ENCODE assay signal across 24 cellular contexts in genomic region chr17:50850640-50851039, GRCh38. TPM values are rescaled to one million over a fixed set of nuclear protein-coding genes. Genes with fewer than 3 reads are reported as not detected.
DNase-seq lines count a peak whose midpoint lies in the region; ATAC-seq, FAIRE-seq and TF ChIP-seq lines count a peak whose summit lies in the region.
"Had no signal": no experiment of that assay in that cellular context is flagged by ENCODE, and none has a peak within 500 bp of the region (broad histone marks: within the 10 kb centered on the region; RNA-seq: fewer than 3 reads in every experiment).

No MANE protein-coding gene starts in this region.

- H3K27ac ChIP-seq in SK-N-SH (ENCODE audit: low read depth in 2 of 2, low read length in 1 of 2) (no peak overlapping the region), HepG2 (ENCODE audit: extremely low read length, insufficient read depth, low read length) (no peak overlapping the region), right lobe of liver (no peak overlapping the region), keratinocyte (ENCODE audit: control insufficient read depth, insufficient read depth, low read length) (peak overlapping the region; percentile 73), vagina (peak overlapping the region; percentile 80)

- DNase-seq in SK-N-SH: no peak
- no peak for DNase-seq in HepG2 (ENCODE audit: low spot score)
- DNase-seq in right lobe of liver: no peak
- DNase-seq in keratinocyte (ENCODE audit: low read depth, low spot score): no peak
- DNase-seq in vagina (ENCODE audit: extremely low spot score in 2 of 2): peak in 1 of 2 donors; percentile 27
- no peak for DNase-seq in GM19240 (ENCODE audit: insufficient read length, low spot score)
- DNase-seq: 8988T, C1 segment of cervical spinal cord, DMS 273 treated with DMSO at 0.1 percent for 48 hours, GF-D8, HFFc6, KG1, NCI-H1436, NCI-H2029 treated with DMSO at 0.1 percent for 48 hours, NCI-H2171 treated with DMSO at 0.1 percent for 48 hours, NCI-H446 treated with DMSO at 0.1 percent for 48 hours, NCI-H748 treated with DMSO at 0.1 percent for 48 hours, SHP77 had no signal

- H2AFZ ChIP-seq in SK-N-SH (ENCODE audit: low read depth) (no peak overlapping the region), HepG2 (ENCODE audit: low read length) (no peak overlapping the region), keratinocyte (ENCODE audit: control insufficient read depth, low read length) (peak overlapping the region; percentile 4)

- H3K9me3 ChIP-seq in SK-N-SH (no peaks in the 10 kb centered on the region), HepG2 (ENCODE audit: low read length) (0 out of 2 replicates have a peak, but pooled peaks cover 6% of the 10 kb centered on the region), right lobe of liver (no peaks in the 10 kb centered on the region), keratinocyte (ENCODE audit: control insufficient read depth, low read depth, low read length) (no peaks in the 10 kb centered on the region), vagina (no peaks in the 10 kb centered on the region)

- no peaks in the 10 kb centered on the region for H3F3A ChIP-seq in SK-N-SH (replicated peaks; ENCODE audit: insufficient read depth)

- H3K9ac ChIP-seq in SK-N-SH (no peak overlapping the region), HepG2 (ENCODE audit: insufficient read depth, low read depth, low read length) (no peak overlapping the region), keratinocyte (ENCODE audit: control insufficient read depth, extremely low read depth, insufficient read depth, low read length) (peak overlapping the region; percentile 30)

- intact Hi-C loops in HepG2 (cut with micrococcal nuclease; ENCODE audit: unreplicated experiment) (no loop called here), right lobe of liver (cut with DNase I) (loop anchor here in 1 of 2 donors (5.0 kb wide), 1 partner anchor 102 kb away; no protein-coding TSS in a partner anchor), vagina (cut with DNase I) (loop anchor here (10.0 kb wide), 1 partner anchor 304 kb away; the partner anchor contains the start of gene NME1)

- peaks cover 0 to 9% of the 10 kb centered on the region in 2 experiments; a peak in 1 of 4 replicates for H3K4me1 ChIP-seq in SK-N-SH (ENCODE audit: control insufficient read depth in 1 of 2, insufficient read depth in 2 of 2, low read depth in 1 of 2, low read length in 1 of 2)
- peaks cover 61% of the 10 kb centered on the region for H3K4me1 ChIP-seq in HepG2 (ENCODE audit: insufficient read depth, low read length)
- peaks cover 0 to 30% (median 15%) of the 10 kb centered on the region in 4 donors for H3K4me1 ChIP-seq in right lobe of liver
- H3K4me1 ChIP-seq in keratinocyte (ENCODE audit: control insufficient read depth, extremely low read depth, insufficient read depth, low read length): peaks cover 26% of the 10 kb centered on the region
- no peaks in the 10 kb centered on the region for H3K4me1 ChIP-seq in vagina

- H3K79me2 ChIP-seq in SK-N-SH (ENCODE audit: insufficient read depth): no peaks in the 10 kb centered on the region
- H3K79me2 ChIP-seq in HepG2 (ENCODE audit: insufficient read depth, low read length): no peaks in the 10 kb centered on the region
- no peaks in the 10 kb centered on the region for H3K79me2 ChIP-seq in keratinocyte (ENCODE audit: control insufficient read depth, insufficient read depth, low read length)

- BruUV-seq in HepG2 (replicated peaks; lab: Mats Ljungman, UMichigan): no TSS peak

- CTCF ChIA-PET in SK-N-SH (lab: Yijun Ruan, JAX) (interaction anchor here (1.1 to 26.2 kb wide), 13 partner anchors 9 to 312 kb away, joined by 3 to 820 read pairs (median 11); partner anchors contain the start of gene TOB1), HepG2 (lab: Yijun Ruan, JAX; ENCODE audit: low intra/inter-chr PET ratio, low total read pairs) (interaction anchor here (3.5 kb wide), 1 partner anchor 99 kb away, joined by 23 read pairs; no protein-coding TSS in a partner anchor)

- POLR2A ChIA-PET in SK-N-SH (lab: Yijun Ruan, JAX) (interaction anchor here (0.9 to 1.0 kb wide), 3 partner anchors 10 to 102 kb away, joined by 3 to 5 read pairs (median 4); partner anchors contain the start of gene TOB1), HepG2 (lab: Yijun Ruan, JAX) (interaction anchor here (6.7 to 10.6 kb wide), 2 partner anchors 14 to 96 kb away, joined by 220 to 333 read pairs; partner anchors contain the start of gene TOB1)

- H3K9me2 ChIP-seq in SK-N-SH: no peaks in the 10 kb centered on the region

- FAIRE-seq in HepG2 (lab: Jason Lieb, UNC): no peak
- peak; percentile 78 for FAIRE-seq in keratinocyte (lab: Jason Lieb, UNC)
- FAIRE-seq: GM12891, H54 had no signal

- no peaks in the 10 kb centered on the region for H3K9me1 ChIP-seq in keratinocyte (ENCODE audit: control insufficient read depth, extremely low read depth, insufficient read depth, low read length)

- H3K4me2 ChIP-seq in SK-N-SH (no peak overlapping the region), HepG2 (ENCODE audit: low read depth, low read length) (peak overlapping the region; percentile 12; the same call in 1 of the 2 replicates), keratinocyte (ENCODE audit: control insufficient read depth, extremely low read depth, insufficient read depth, low read depth, low read length) (peak overlapping the region; percentile 52)

- H4K20me1 ChIP-seq in SK-N-SH (ENCODE audit: insufficient read depth): no peaks in the 10 kb centered on the region
- no peaks in the 10 kb centered on the region for H4K20me1 ChIP-seq in HepG2 (ENCODE audit: insufficient read depth, low read length)
- H4K20me1 ChIP-seq in keratinocyte (ENCODE audit: control insufficient read depth, extremely low read depth, insufficient read depth, low read length): no peaks in the 10 kb centered on the region

- in situ Hi-C loops in HepG2 (cut with HindIII; ENCODE audit: extremely low pct_ligation_motif_present, low pct_unique_long_range_greater_than_20kb): no loop called here

- H3K4me3 ChIP-seq in SK-N-SH (ENCODE audit: low read depth in 2 of 2, low read length in 1 of 2) (no peak overlapping the region), HepG2 (replicated peaks in 1 of 3; ENCODE audit: insufficient read depth in 1 of 3, low read depth in 2 of 3, low read length in 3 of 3) (no peak overlapping the region), right lobe of liver (no peak overlapping the region), keratinocyte (ENCODE audit: control insufficient read depth in 2 of 3, extremely low read depth in 1 of 3, insufficient read depth in 2 of 3, low read depth in 1 of 3, low read length in 3 of 3) (no peak overlapping the region), vagina (no peak overlapping the region)

- TF ChIP-seq POLR2A in HepG2 (IDR thresholded peaks at IDR 0.05; ENCODE audit: insufficient read depth in 1 of 2, low read depth in 2 of 2, low read length in 2 of 2) (no peak), right lobe of liver (IDR thresholded peaks at IDR 0.05) (no peak), vagina (IDR thresholded peaks at IDR 0.05) (no peak), GM18505 (IDR thresholded peaks at IDR 0.05; ENCODE audit: borderline replicate concordance, extremely low read depth, insufficient read depth, insufficient read length) (no peak)

- 83% methylated on average over 7 of the region's 7 CpGs for WGBS in SK-N-SH (ENCODE audit: low lambda C conversion rate)
- WGBS in HepG2 (ENCODE audit: low lambda C conversion rate): 31% methylated on average over 7 of the region's 7 CpGs
- WGBS in right lobe of liver (ENCODE audit: insufficient coverage, low coverage, low lambda C conversion rate, missing lambda C conversion rate): 81% methylated on average over 7 of the region's 7 CpGs

- H3K36me3 ChIP-seq in SK-N-SH (replicated peaks in 1 of 2; ENCODE audit: control insufficient read depth in 1 of 2, insufficient read depth in 2 of 2, low read length in 1 of 2) (no peaks in the 10 kb centered on the region), HepG2 (replicated peaks in 1 of 2; ENCODE audit: control insufficient read depth in 1 of 2, insufficient read depth in 2 of 2, low read length in 2 of 2) (no peaks in the 10 kb centered on the region), right lobe of liver (no peaks in the 10 kb centered on the region), keratinocyte (ENCODE audit: control insufficient read depth in 2 of 2, extremely low read depth in 1 of 2, insufficient read depth in 2 of 2, low read length in 2 of 2) (no peaks in the 10 kb centered on the region), vagina (no peaks in the 10 kb centered on the region)

- TF ChIP-seq EP300 in SK-N-SH (IDR thresholded peaks at IDR 0.05; ENCODE audit: borderline replicate concordance in 1 of 2, low read depth in 1 of 2, low read length in 1 of 2) (no peak), HepG2 (IDR thresholded peaks at IDR 0.05; ENCODE audit: low read depth in 2 of 2, low read length in 2 of 2) (no peak), HepG2 (CRISPR knock-in tag; IDR thresholded peaks at IDR 0.05; ENCODE audit: borderline replicate concordance) (no peak)

- TF ChIP-seq CTCF in SK-N-SH (IDR thresholded peaks at IDR 0.05) (no peak), HepG2 (CRISPR knock-in tag; IDR thresholded peaks at IDR 0.05) (no peak), right lobe of liver (IDR thresholded peaks at IDR 0.05) (no peak), keratinocyte (optimal IDR thresholded peaks at IDR 0.05 in 1 of 3, IDR thresholded peaks at IDR 0.05 in 1 of 3, conservative IDR thresholded peaks at IDR 0.05 in 1 of 3; ENCODE audit: extremely low read depth in 1 of 3, insufficient read depth in 2 of 3, low read length in 3 of 3) (no peak), vagina (IDR thresholded peaks at IDR 0.05) (no peak)

- no peak for TF ChIP-seq RAD21 in SK-N-SH (IDR thresholded peaks at IDR 0.05; ENCODE audit: low read length)
- TF ChIP-seq RAD21 in HepG2 (CRISPR knock-in tag; IDR thresholded peaks at IDR 0.05): no peak

- H3K27me3 ChIP-seq in SK-N-SH (ENCODE audit: insufficient read depth) (no peaks in the 10 kb centered on the region), HepG2 (ENCODE audit: control insufficient read depth in 1 of 2, insufficient read depth in 2 of 2, low read length in 2 of 2) (peaks cover 1 to 17% of the 10 kb centered on the region in 2 experiments; a peak in 3 of 5 replicates), right lobe of liver (no peaks in the 10 kb centered on the region), keratinocyte (ENCODE audit: control insufficient read depth, extremely low read depth, insufficient read depth, low read length) (no peaks in the 10 kb centered on the region), vagina (no peaks in the 10 kb centered on the region)

- dilution Hi-C loops in keratinocyte (cut with MboI; ENCODE audit: extremely low pct_ligation_motif_present, low sequenced_read_pairs): loop anchor here (25.0 kb wide), 1 partner anchor 112 kb away; no protein-coding TSS in a partner anchor

- ATAC-seq in SK-N-SH treated with all-trans-retinoic acid at 6 μM for 48 hours (no peak), HepG2 (no peak), right lobe of liver (no peak), GM18505 (IDR thresholded peaks at IDR 0.05; ENCODE audit: unreplicated experiment) (no peak)
- ATAC-seq: Panc1 had no signal

RNA-seq across cellular contexts. Expression of gene WFIKKN2, which starts 15.3 kb away (rescaled TPM):
- polyA plus RNA-seq in SK-N-SH (2012; rRNA removed): not detected in 2 replicates
- under 0.01 TPM in 1 of 2 replicates, not detected in the other for polyA plus RNA-seq in SK-N-SH (2012; cell fraction: cytosol; rRNA removed)
- polyA plus RNA-seq in SK-N-SH (2012; cell fraction: nucleus; rRNA removed): not detected in 2 replicates
- not detected in 2 replicates for total RNA-seq in HepG2 (2016; rRNA removed; fragmentation: Illumina TruSeq; extraction: Trizol)
- total RNA-seq in HepG2 (2016; cell fraction: cytosol; rRNA removed; fragmentation: Illumina TruSeq; extraction: Trizol; ENCODE audit: low read depth): not detected in 2 replicates
- total RNA-seq in HepG2 (2016; cell fraction: insoluble cytoplasmic fraction; rRNA removed; fragmentation: Illumina TruSeq; extraction: Trizol): 0.02 TPM in 1 of 2 replicates, not detected in the other
- total RNA-seq in HepG2 (2016; cell fraction: membrane; rRNA removed; fragmentation: Illumina TruSeq; extraction: Trizol): not detected in 2 replicates
- not detected in 2 replicates for total RNA-seq in HepG2 (2016; cell fraction: nucleus; rRNA removed; fragmentation: Illumina TruSeq; extraction: Trizol)
- polyA plus RNA-seq in HepG2 (2011; rRNA removed): not detected in 2 replicates
- polyA plus RNA-seq in HepG2 (2011; cell fraction: cytosol; rRNA removed): 0.01 TPM in 2 replicates
- 0.06 TPM in 1 of 2 replicates, not detected in the other for polyA plus RNA-seq in HepG2 (2011; cell fraction: nucleus; rRNA removed)
- not detected in 2 replicates for polyA plus RNA-seq in HepG2 (2012)
- polyA plus RNA-seq in HepG2 (2016; cell fraction: cytosol; fragmentation: Illumina TruSeq; extraction: Trizol; ENCODE audit: low read depth): not detected in 2 replicates
- not detected in 2 replicates for polyA plus RNA-seq in HepG2 (2016; cell fraction: insoluble cytoplasmic fraction; fragmentation: Illumina TruSeq; extraction: Trizol; ENCODE audit: low read depth)
- polyA plus RNA-seq in HepG2 (2016; cell fraction: membrane; fragmentation: Illumina TruSeq; extraction: Trizol; ENCODE audit: low read depth): not detected in 2 replicates
- 0.12 TPM in 1 of 2 replicates, not detected in the other for polyA plus RNA-seq in HepG2 (2016; cell fraction: nucleus; fragmentation: Illumina TruSeq; extraction: Trizol; ENCODE audit: insufficient read depth, low read depth)
- polyA minus RNA-seq in HepG2 (2011; rRNA and poly(A)+ RNA removed; ENCODE audit: low replicate concordance): not detected in 2 replicates
- not detected in 2 replicates for polyA minus RNA-seq in HepG2 (2011; cell fraction: cytosol; rRNA and poly(A)+ RNA removed)
- not detected in 2 replicates for polyA minus RNA-seq in HepG2 (2011; cell fraction: nucleus; rRNA and poly(A)+ RNA removed)
- not detected for total RNA-seq in right lobe of liver
- not detected in 3 replicates for polyA plus RNA-seq in keratinocyte
- not detected for polyA plus RNA-seq in keratinocyte (2011; ENCODE audit: low read depth)
- polyA plus RNA-seq in keratinocyte (2011; cell fraction: cytosol; rRNA removed): not detected in 2 replicates
- polyA plus RNA-seq in keratinocyte (2011; cell fraction: nucleus; rRNA removed): not detected in 2 replicates
- not detected in 2 replicates for polyA plus RNA-seq in keratinocyte (2012; ENCODE audit: low replicate concordance)
- polyA minus RNA-seq in keratinocyte: not detected in 3 replicates
- polyA minus RNA-seq in keratinocyte (2011; cell fraction: cytosol; rRNA and poly(A)+ RNA removed): not detected
- polyA minus RNA-seq in keratinocyte (2011; cell fraction: nucleus; rRNA and poly(A)+ RNA removed): not detected in 2 replicates
- 0.49 TPM for total RNA-seq in vagina
- total RNA-seq: Daoy had no signal

RNA-seq across cellular contexts. Expression of gene TOB1, which starts 15.5 kb away (rescaled TPM):
- polyA plus RNA-seq in SK-N-SH (2012; rRNA removed): 19.3 and 21.8 TPM in 2 replicates
- 18.3 and 22.8 TPM in 2 replicates for polyA plus RNA-seq in SK-N-SH (2012; cell fraction: cytosol; rRNA removed)
- 14.2 and 22.7 TPM in 2 replicates for polyA plus RNA-seq in SK-N-SH (2012; cell fraction: nucleus; rRNA removed)
- 19.4 and 21.9 TPM in 2 replicates for total RNA-seq in HepG2 (2016; rRNA removed; fragmentation: Illumina TruSeq; extraction: Trizol)
- total RNA-seq in HepG2 (2016; cell fraction: cytosol; rRNA removed; fragmentation: Illumina TruSeq; extraction: Trizol; ENCODE audit: low read depth): 4.8 and 6.1 TPM in 2 replicates
- total RNA-seq in HepG2 (2016; cell fraction: insoluble cytoplasmic fraction; rRNA removed; fragmentation: Illumina TruSeq; extraction: Trizol): 15.4 and 18.3 TPM in 2 replicates
- 17.3 and 20.5 TPM in 2 replicates for total RNA-seq in HepG2 (2016; cell fraction: membrane; rRNA removed; fragmentation: Illumina TruSeq; extraction: Trizol)
- 32.5 and 39.5 TPM in 2 replicates for total RNA-seq in HepG2 (2016; cell fraction: nucleus; rRNA removed; fragmentation: Illumina TruSeq; extraction: Trizol)
- 52.5 and 57.7 TPM in 2 replicates for polyA plus RNA-seq in HepG2 (2011; rRNA removed)
- 34.6 and 53.8 TPM in 2 replicates for polyA plus RNA-seq in HepG2 (2011; cell fraction: cytosol; rRNA removed)
- polyA plus RNA-seq in HepG2 (2011; cell fraction: nucleus; rRNA removed): 22.7 and 27.8 TPM in 2 replicates
- polyA plus RNA-seq in HepG2 (2012): 77.1 and 86.3 TPM in 2 replicates
- 11.4 and 11.5 TPM in 2 replicates for polyA plus RNA-seq in HepG2 (2016; cell fraction: cytosol; fragmentation: Illumina TruSeq; extraction: Trizol; ENCODE audit: low read depth)
- 38.0 and 41.3 TPM in 2 replicates for polyA plus RNA-seq in HepG2 (2016; cell fraction: insoluble cytoplasmic fraction; fragmentation: Illumina TruSeq; extraction: Trizol; ENCODE audit: low read depth)
- polyA plus RNA-seq in HepG2 (2016; cell fraction: membrane; fragmentation: Illumina TruSeq; extraction: Trizol; ENCODE audit: low read depth): 23.3 and 26.8 TPM in 2 replicates
- 96.0 and 102 TPM in 2 replicates for polyA plus RNA-seq in HepG2 (2016; cell fraction: nucleus; fragmentation: Illumina TruSeq; extraction: Trizol; ENCODE audit: insufficient read depth, low read depth)
- polyA minus RNA-seq in HepG2 (2011; rRNA and poly(A)+ RNA removed; ENCODE audit: low replicate concordance): 82.9 and 106 TPM in 2 replicates
- polyA minus RNA-seq in HepG2 (2011; cell fraction: cytosol; rRNA and poly(A)+ RNA removed): 53.5 and 57.1 TPM in 2 replicates
- polyA minus RNA-seq in HepG2 (2011; cell fraction: nucleus; rRNA and poly(A)+ RNA removed): 28.7 and 29.6 TPM in 2 replicates
- 100 to 1,000 TPM in 3 of 6 experiments, 10 to 100 TPM in 3; 36.2 to 222 (median 82.1) TPM for total RNA-seq in right lobe of liver
- polyA plus RNA-seq in keratinocyte: 59.5 to 73.3 TPM (median 64.4 TPM) in 3 replicates
- 97.4 TPM for polyA plus RNA-seq in keratinocyte (2011; ENCODE audit: low read depth)
- 43.7 and 59.1 TPM in 2 replicates for polyA plus RNA-seq in keratinocyte (2011; cell fraction: cytosol; rRNA removed)
- 146 and 173 TPM in 2 replicates for polyA plus RNA-seq in keratinocyte (2011; cell fraction: nucleus; rRNA removed)
- 94.3 and 311 TPM in 2 replicates for polyA plus RNA-seq in keratinocyte (2012; ENCODE audit: low replicate concordance)
- 84.2 to 122 TPM (median 105 TPM) in 3 replicates for polyA minus RNA-seq in keratinocyte
- 108 TPM for polyA minus RNA-seq in keratinocyte (2011; cell fraction: cytosol; rRNA and poly(A)+ RNA removed)
- 181 and 201 TPM in 2 replicates for polyA minus RNA-seq in keratinocyte (2011; cell fraction: nucleus; rRNA and poly(A)+ RNA removed)
- 74.4 TPM for total RNA-seq in vagina

Comparison
In these comparisons a context has a peak if more than half of its experiments do, and no peak if none do; other contexts are left out.
1. H3K27ac ChIP-seq: peak in keratinocyte (single experiment) and vagina (single experiment); none in SK-N-SH (0 of 2), HepG2 (single experiment) and right lobe of liver (0 of 3).